ENCODE assay signal across 8 cellular contexts in genomic region chr11:128469220-128469619, GRCh38.
DNase-seq lines count a peak whose midpoint lies in the region; ATAC-seq and TF ChIP-seq lines count a peak whose summit lies in the region.

No MANE protein-coding gene starts in this region.

- peak; percentile 47 for TF ChIP-seq CTCF in GM12873 (IDR thresholded peaks at IDR 0.05; ENCODE audit: insufficient read depth, low read depth, low read length, missing control alignments)
- TF ChIP-seq CTCF in esophagus squamous epithelium (IDR thresholded peaks at IDR 0.05): no peak

- intact Hi-C loops in esophagus squamous epithelium (cut with DNase I): no loop called here

- H3K9me3 ChIP-seq in esophagus squamous epithelium: no peaks in the 10 kb centered on the region

- no peak for DNase-seq in esophagus squamous epithelium (lab: John Stamatoyannopoulos, UW)
- no peak for DNase-seq in hypothalamus (lab: John Stamatoyannopoulos, UW)
- DNase-seq in NCI-H2171 (lab: John Stamatoyannopoulos, UW): no peak
- no peak for DNase-seq in NCI-H446 treated with DMSO at 0.1 percent for 48 hours (lab: John Stamatoyannopoulos, UW)
- DNase-seq in effector CD8-positive, alpha-beta T cell (lab: John Stamatoyannopoulos, UW): no peak

- ATAC-seq in GM19452 (IDR thresholded peaks at IDR 0.05; ENCODE audit: unreplicated experiment) (peak; percentile 47), HG03439 (IDR thresholded peaks at IDR 0.05; ENCODE audit: unreplicated experiment) (peak; percentile 45)

- H3K27me3 ChIP-seq in esophagus squamous epithelium: no peaks in the 10 kb centered on the region

- H3K36me3 ChIP-seq in esophagus squamous epithelium: peaks cover 0 to 12% (median 0%) of the 10 kb centered on the region in 3 donors

- no peak for TF ChIP-seq POLR2A in esophagus squamous epithelium (IDR thresholded peaks at IDR 0.05)

- H3K4me1 ChIP-seq in esophagus squamous epithelium: peaks cover 3 to 72% (median 34%) of the 10 kb centered on the region in 3 donors

- H3K4me3 ChIP-seq in esophagus squamous epithelium: no peak overlapping the region

- WGBS in esophagus squamous epithelium, 2 donors: 48 to 73% methylated on average over 4 of the region's 4 CpGs

- peak overlapping the region in 3 of 4 donors; percentile 42 to 69 (median 68) for H3K27ac ChIP-seq in esophagus squamous epithelium
